In the genomic region with DNA sequence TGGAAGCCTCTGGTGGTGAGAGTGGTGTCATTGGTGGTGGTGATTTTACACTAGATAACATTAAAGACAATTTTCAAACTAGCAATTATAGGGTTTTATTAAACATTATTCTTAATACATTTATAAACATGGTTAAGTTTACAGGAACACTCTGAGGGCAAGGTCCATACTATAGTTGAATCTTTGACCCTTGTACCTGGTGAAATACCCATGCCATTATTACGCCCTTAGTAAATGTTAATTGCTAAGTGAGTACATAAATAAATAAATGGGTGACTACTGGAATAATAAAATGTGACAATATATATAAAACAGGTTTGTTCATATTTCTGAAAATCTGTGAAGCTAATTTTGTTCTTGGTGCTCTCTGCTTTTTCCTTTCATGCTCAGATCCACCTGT, we compare ENCODE assay signal across 28 cellular contexts. TPM values are rescaled to one million over a fixed set of nuclear protein-coding genes. Genes with fewer than 3 reads are reported as not detected.
"Had no signal": no experiment of that assay in that cellular context is flagged by ENCODE, and none has a peak within 500 bp of the region (broad histone marks: within the 10 kb centered on the region; RNA-seq: fewer than 3 reads in every experiment).

No MANE protein-coding gene starts in this region.

- H3K36me3 ChIP-seq: colonic mucosa, esophagus muscularis mucosa, gastroesophageal sphincter, heart left ventricle, left lung, lower lobe of right lung had no signal

- ATAC-seq: foreskin keratinocyte; gastroesophageal sphincter; heart left ventricle; left lung; left ventricle myocardium superior; lower lobe of right lung; naive thymus-derived CD4-positive, alpha-beta T cell had no signal

- H3K27ac ChIP-seq: colonic mucosa, esophagus muscularis mucosa, foreskin keratinocyte, gastroesophageal sphincter, heart left ventricle, left lung, lower lobe of right lung had no signal

- H3K9me3 ChIP-seq: colonic mucosa, esophagus muscularis mucosa, gastroesophageal sphincter, left lung, lower lobe of right lung had no signal

- H3K4me3 ChIP-seq: colonic mucosa, esophagus muscularis mucosa, gastroesophageal sphincter, heart left ventricle, left lung, lower lobe of right lung had no signal

- H3K4me1 ChIP-seq: colonic mucosa, esophagus muscularis mucosa, gastroesophageal sphincter, heart left ventricle, left lung, lower lobe of right lung had no signal

- H3K27me3 ChIP-seq: colonic mucosa, esophagus muscularis mucosa, gastroesophageal sphincter, heart left ventricle, left lung had no signal

- FAIRE-seq: endothelial cell of umbilical vein, frontal cortex, kidney had no signal

- DNase-seq: colonic mucosa; cortex of kidney; effector CD4-positive, alpha-beta T cell; effector memory CD4-positive, alpha-beta T cell; foreskin keratinocyte; heart left ventricle; hypothalamus; immature natural killer cell; islet precursor cell; kidney; kidney glomerular epithelial cell; left lung; left ventricle myocardium superior; lower lobe of right lung; mesenchymal stem cell; naive thymus-derived CD4-positive, alpha-beta T cell had no signal

RNA-seq across cellular contexts. Expression of a gene that starts 13.6 kb away (rescaled TPM):
- total RNA-seq: chondrocyte, dermis microvascular lymphatic vessel endothelial cell, endothelial cell of umbilical vein, epithelial cell of proximal tubule, esophagus muscularis mucosa, fibroblast of lung, fibroblast of villous mesenchyme, foreskin keratinocyte, frontal cortex, left ventricle myocardium superior, lung microvascular endothelial cell, mesenteric fat pad, mesothelial cell of epicardium had no signal
- polyA plus RNA-seq: endothelial cell of umbilical vein; fibroblast of lung; foreskin keratinocyte; naive thymus-derived CD4-positive, alpha-beta T cell had no signal
